1 cellular context compared by ENCODE assay signal in the genomic region with DNA sequence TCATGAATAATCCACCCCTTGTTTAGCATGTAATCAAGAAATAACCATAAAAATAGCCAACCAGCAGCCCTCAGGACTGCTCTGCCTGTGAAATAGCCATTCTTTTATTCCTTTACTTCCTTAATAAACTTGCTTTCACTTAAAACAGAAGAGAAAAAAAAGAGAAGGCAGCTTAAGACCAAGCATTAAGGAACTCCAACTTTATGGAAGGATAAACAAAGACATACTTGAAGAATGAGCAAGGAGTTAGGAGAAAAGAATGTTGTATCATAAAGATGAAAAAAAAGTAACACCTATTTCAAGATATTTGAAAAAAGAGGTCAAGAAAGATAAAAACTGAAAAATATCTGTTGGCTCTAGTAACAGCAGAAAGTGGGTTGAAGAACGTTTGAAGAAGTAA.
TF ChIP-seq lines count a peak whose summit lies in the region.

No MANE protein-coding gene starts in this region.

TF ChIP-seq in GM23338, 12 proteins besides CTCF, POLR2A, EP300 and RAD21 (continued from another document):
- TF ChIP-seq, protein P1, sequence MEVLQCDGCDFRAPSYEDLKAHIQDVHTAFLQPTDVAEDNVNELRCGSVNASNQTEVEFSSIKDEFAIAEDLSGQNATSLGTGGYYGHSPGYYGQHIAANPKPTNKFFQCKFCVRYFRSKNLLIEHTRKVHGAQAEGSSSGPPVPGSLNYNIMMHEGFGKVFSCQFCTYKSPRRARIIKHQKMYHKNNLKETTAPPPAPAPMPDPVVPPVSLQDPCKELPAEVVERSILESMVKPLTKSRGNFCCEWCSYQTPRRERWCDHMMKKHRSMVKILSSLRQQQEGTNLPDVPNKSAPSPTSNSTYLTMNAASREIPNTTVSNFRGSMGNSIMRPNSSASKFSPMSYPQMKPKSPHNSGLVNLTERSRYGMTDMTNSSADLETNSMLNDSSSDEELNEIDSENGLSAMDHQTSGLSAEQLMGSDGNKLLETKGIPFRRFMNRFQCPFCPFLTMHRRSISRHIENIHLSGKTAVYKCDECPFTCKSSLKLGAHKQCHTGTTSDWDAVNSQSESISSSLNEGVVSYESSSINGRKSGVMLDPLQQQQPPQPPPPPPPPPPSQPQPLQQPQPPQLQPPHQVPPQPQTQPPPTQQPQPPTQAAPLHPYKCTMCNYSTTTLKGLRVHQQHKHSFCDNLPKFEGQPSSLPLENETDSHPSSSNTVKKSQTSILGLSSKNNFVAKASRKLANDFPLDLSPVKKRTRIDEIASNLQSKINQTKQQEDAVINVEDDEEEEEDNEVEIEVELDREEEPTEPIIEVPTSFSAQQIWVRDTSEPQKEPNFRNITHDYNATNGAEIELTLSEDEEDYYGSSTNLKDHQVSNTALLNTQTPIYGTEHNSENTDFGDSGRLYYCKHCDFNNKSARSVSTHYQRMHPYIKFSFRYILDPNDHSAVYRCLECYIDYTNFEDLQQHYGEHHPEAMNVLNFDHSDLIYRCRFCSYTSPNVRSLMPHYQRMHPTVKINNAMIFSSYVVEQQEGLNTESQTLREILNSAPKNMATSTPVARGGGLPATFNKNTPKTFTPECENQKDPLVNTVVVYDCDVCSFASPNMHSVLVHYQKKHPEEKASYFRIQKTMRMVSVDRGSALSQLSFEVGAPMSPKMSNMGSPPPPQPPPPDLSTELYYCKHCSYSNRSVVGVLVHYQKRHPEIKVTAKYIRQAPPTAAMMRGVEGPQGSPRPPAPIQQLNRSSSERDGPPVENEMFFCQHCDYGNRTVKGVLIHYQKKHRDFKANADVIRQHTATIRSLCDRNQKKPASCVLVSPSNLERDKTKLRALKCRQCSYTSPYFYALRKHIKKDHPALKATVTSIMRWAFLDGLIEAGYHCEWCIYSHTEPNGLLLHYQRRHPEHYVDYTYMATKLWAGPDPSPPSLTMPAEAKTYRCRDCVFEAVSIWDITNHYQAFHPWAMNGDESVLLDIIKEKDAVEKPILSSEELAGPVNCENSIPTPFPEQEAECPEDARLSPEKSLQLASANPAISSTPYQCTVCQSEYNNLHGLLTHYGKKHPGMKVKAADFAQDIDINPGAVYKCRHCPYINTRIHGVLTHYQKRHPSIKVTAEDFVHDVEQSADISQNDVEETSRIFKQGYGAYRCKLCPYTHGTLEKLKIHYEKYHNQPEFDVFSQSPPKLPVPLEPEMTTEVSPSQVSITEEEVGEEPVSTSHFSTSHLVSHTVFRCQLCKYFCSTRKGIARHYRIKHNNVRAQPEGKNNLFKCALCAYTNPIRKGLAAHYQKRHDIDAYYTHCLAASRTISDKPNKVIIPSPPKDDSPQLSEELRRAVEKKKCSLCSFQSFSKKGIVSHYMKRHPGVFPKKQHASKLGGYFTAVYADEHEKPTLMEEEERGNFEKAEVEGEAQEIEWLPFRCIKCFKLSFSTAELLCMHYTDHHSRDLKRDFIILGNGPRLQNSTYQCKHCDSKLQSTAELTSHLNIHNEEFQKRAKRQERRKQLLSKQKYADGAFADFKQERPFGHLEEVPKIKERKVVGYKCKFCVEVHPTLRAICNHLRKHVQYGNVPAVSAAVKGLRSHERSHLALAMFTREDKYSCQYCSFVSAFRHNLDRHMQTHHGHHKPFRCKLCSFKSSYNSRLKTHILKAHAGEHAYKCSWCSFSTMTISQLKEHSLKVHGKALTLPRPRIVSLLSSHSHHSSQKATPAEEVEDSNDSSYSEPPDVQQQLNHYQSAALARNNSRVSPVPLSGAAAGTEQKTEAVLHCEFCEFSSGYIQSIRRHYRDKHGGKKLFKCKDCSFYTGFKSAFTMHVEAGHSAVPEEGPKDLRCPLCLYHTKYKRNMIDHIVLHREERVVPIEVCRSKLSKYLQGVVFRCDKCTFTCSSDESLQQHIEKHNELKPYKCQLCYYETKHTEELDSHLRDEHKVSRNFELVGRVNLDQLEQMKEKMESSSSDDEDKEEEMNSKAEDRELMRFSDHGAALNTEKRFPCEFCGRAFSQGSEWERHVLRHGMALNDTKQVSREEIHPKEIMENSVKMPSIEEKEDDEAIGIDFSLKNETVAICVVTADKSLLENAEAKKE (CRISPR knock-in tag; IDR thresholded peaks at IDR 0.05): no peak
- no peak for TF ChIP-seq EZH2phosphoT487 (IDR thresholded peaks at IDR 0.05; ENCODE audit: unreplicated experiment)
- TF ChIP-seq ZNF114 (CRISPR knock-in tag; IDR thresholded peaks at IDR 0.05): no peak
TF ChIP-seq in GM23338: peak in this region for 0.
